In genomic region chr6:136208783-136209182, GRCh38 we compare ENCODE assay signal across 21 cellular contexts.
"Had no signal": no experiment of that assay in that cellular context is flagged by ENCODE, and none has a peak within 500 bp of the region (broad histone marks: within the 10 kb centered on the region; RNA-seq: fewer than 3 reads in every experiment).

No MANE protein-coding gene starts in this region.

- H3K27me3 ChIP-seq: body of pancreas, colonic mucosa, esophagus squamous epithelium, tibial nerve, uterus had no signal

- H3K4me1 ChIP-seq: body of pancreas, colonic mucosa, esophagus squamous epithelium, tibial nerve, uterus had no signal

- H3K27ac ChIP-seq: body of pancreas, colonic mucosa, esophagus squamous epithelium, skin epidermis, tibial nerve, uterus had no signal

- H3K9me3 ChIP-seq: body of pancreas, colonic mucosa, esophagus squamous epithelium, tibial nerve, uterus had no signal

- DNase-seq: activated B cell treated with CpG ODN at 0.5 μM for 24 hours; activated CD4-positive, alpha-beta T cell treated with anti-CD3 and anti-CD28 coated beads for 48 hours; activated CD8-positive, alpha-beta memory T cell treated with anti-CD3 and anti-CD28 coated beads, Interleukin-2, amount 50 U/mL, for 48 hours; activated CD8-positive, alpha-beta T cell treated with anti-CD3 and anti-CD28 coated beads, Interleukin-2, amount 10 ng/mL, durations not matched to agents 7 days and 5 days; activated gamma-delta T cell treated with Interleukin-2 at 50 U/mL for 16 hours; amniotic stem cell; body of pancreas; caudate nucleus; colonic mucosa; esophagus squamous epithelium; nephron progenitor cell; right cardiac atrium; stimulated activated CD4-positive, alpha-beta T cell treated with anti-CD3 and anti-CD28 coated beads, Interleukin-15, amount 100 ng/mL, for 24 hours; stimulated activated CD4-positive, alpha-beta T cell treated with anti-CD3 and anti-CD28 coated beads, Interleukin-4, amount 100 ng/mL, for 4 hours; stimulated activated CD8-positive, alpha-beta memory T cell treated with anti-CD3 and anti-CD28 coated beads, Interleukin-4, amount 100 ng/mL, for 48 hours; stimulated activated naive CD4-positive, alpha-beta T cell treated with Interleukin-2 at 50 U/mL for 16 hours; substantia nigra; uterus had no signal

- FAIRE-seq: TTC549 had no signal

- H3K4me3 ChIP-seq: body of pancreas, colonic mucosa, esophagus squamous epithelium, skin epidermis, tibial nerve, uterus had no signal

- H3K36me3 ChIP-seq: colonic mucosa, esophagus squamous epithelium, tibial nerve, uterus had no signal
